30 cellular contexts compared by ENCODE assay signal in the genomic region with DNA sequence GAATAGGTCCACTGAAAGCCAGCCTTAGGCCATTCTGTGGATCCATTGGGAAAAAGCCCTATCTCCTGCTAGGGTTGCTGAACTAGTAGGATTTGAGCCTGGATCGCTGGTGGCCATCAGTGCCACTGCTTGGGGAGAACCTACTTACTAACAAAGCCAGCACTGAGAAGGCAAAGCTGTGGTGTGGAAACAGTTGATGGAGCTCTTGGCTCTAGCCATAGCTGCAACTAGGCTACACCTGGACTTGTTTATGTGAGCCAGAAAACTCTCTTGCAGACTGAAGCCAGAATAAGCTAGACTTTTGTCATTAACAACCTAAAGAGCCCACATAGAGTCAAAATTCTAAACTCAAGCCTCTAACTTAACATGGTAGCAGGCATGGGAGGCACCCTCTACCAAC. TPM values are rescaled to one million over a fixed set of nuclear protein-coding genes. Genes with fewer than 3 reads are reported as not detected.
"Had no signal": no experiment of that assay in that cellular context is flagged by ENCODE, and none has a peak within 500 bp of the region (broad histone marks: within the 10 kb centered on the region; RNA-seq: fewer than 3 reads in every experiment).

No MANE protein-coding gene starts in this region.

- H3K4me3 ChIP-seq: PC-9, SJSA1 had no signal

- H3K9ac ChIP-seq: KMS-11, SK-N-SH had no signal

- H3K27me3 ChIP-seq: SJSA1 had no signal

- H3K27ac ChIP-seq: KMS-11, PC-9, RWPE1, SJSA1 had no signal

- H3K4me2 ChIP-seq: KMS-11, PC-9, SK-N-SH had no signal

- H3K36me3 ChIP-seq: SJSA1 had no signal

- H3K4me1 ChIP-seq: SJSA1 had no signal

- DNase-seq: Karpas-422, MM.1S, MV-4-11, NCI-H1092, NCI-H1105, NCI-H1417 treated with DMSO at 0.1 percent for 48 hours, NCI-H1436 treated with DMSO at 0.1 percent for 48 hours, NCI-H1694 treated with DMSO at 0.1 percent for 48 hours, NCI-H187 treated with DMSO at 0.1 percent for 48 hours, NCI-H2029, NCI-H2081, NCI-H2171 treated with DMSO at 0.1 percent for 48 hours, NCI-H2227 treated with DMSO at 0.1 percent for 48 hours, NCI-H345, NCI-H446, NCI-H510A treated with DMSO at 0.1 percent for 48 hours, NCI-H524 treated with DMSO at 0.1 percent for 48 hours, NCI-H526 treated with DMSO at 0.1 percent for 48 hours, NCI-H774, PC-9, SHP77, SK-N-SH, T-cell had no signal

RNA-seq across cellular contexts. Expression of a gene that starts 20.7 kb away (rescaled TPM):
- total RNA-seq: LHCN-M2, MCF 10A, OCI-LY7, PC-9, RPMI7951, SJSA1 had no signal
